In genomic region chr3:32105291-32106131, GRCh38 we compare ENCODE assay signal across 1 cellular context.
TF ChIP-seq lines count a peak whose summit lies in the region.

No MANE protein-coding gene starts in this region.

TF ChIP-seq in HepG2, 621 proteins besides CTCF, POLR2A, EP300 and RAD21:
- TF ChIP-seq HINFP (CRISPR knock-in tag; IDR thresholded peaks at IDR 0.05; ENCODE audit: low read depth) (no peak), SOX6 (IDR thresholded peaks at IDR 0.05) (no peak), SOX6 (CRISPR knock-in tag; IDR thresholded peaks at IDR 0.05) (peak; percentile 43; the same call in 1 of the 2 replicates), ZNF547 (CRISPR knock-in tag; IDR thresholded peaks at IDR 0.05) (no peak), ZNF275 (CRISPR knock-in tag; IDR thresholded peaks at IDR 0.05; ENCODE audit: borderline replicate concordance) (0 out of 2 replicates have a peak, but pooled peaks have one; percentile 20), NR1H2 (CRISPR knock-in tag; IDR thresholded peaks at IDR 0.05; ENCODE audit: borderline replicate concordance, low read depth) (no peak), ZMAT5 (CRISPR knock-in tag; IDR thresholded peaks at IDR 0.05; ENCODE audit: borderline replicate concordance, low read depth) (no peak), TSC22D2 (CRISPR knock-in tag; IDR thresholded peaks at IDR 0.05; ENCODE audit: borderline replicate concordance) (0 out of 2 replicates have a peak, but pooled peaks have one; percentile 16), ZNF704 (CRISPR knock-in tag; IDR thresholded peaks at IDR 0.05; ENCODE audit: borderline replicate concordance) (no peak), MTF2 (CRISPR knock-in tag; IDR thresholded peaks at IDR 0.05; ENCODE audit: borderline replicate concordance) (0 out of 2 replicates have a peak, but pooled peaks have one; percentile 6), ZGPAT (CRISPR knock-in tag; IDR thresholded peaks at IDR 0.05) (no peak), TOE1 (CRISPR knock-in tag; IDR thresholded peaks at IDR 0.05) (no peak), ZNF180 (CRISPR knock-in tag; IDR thresholded peaks at IDR 0.05; ENCODE audit: borderline replicate concordance, low read depth) (0 out of 2 replicates have a peak, but pooled peaks have one; percentile 64), FOSL2 (CRISPR knock-in tag; IDR thresholded peaks at IDR 0.05) (peak; percentile 44), MXI1 (IDR thresholded peaks at IDR 0.05; ENCODE audit: borderline replicate concordance, low read depth, low read length) (no peak), CEBPB (IDR thresholded peaks at IDR 0.05; ENCODE audit: borderline replicate concordance, low read depth, low read length) (0 out of 2 replicates have a peak, but pooled peaks have one; percentile 3), SOX13 (IDR thresholded peaks at IDR 0.05) (no peak), SOX13 (CRISPR knock-in tag; conservative IDR thresholded peaks at IDR 0.05 in 1 of 2, IDR thresholded peaks at IDR 0.05 in 1 of 2) (peak in 1 of 2 experiments; percentile 32; a peak in 1 of 4 replicates), DBP (CRISPR knock-in tag; IDR thresholded peaks at IDR 0.05; ENCODE audit: not compliant biosample characterization) (no peak), ATF4 (CRISPR knock-in tag; IDR thresholded peaks at IDR 0.05) (peak in 1 of 2 experiments; percentile 80; a peak in 2 of 4 replicates), PHF21A (CRISPR knock-in tag; IDR thresholded peaks at IDR 0.05) (0 out of 2 replicates have a peak, but pooled peaks have one; percentile 48), ZEB1 (IDR thresholded peaks at IDR 0.05; ENCODE audit: insufficient replicate concordance, low read depth) (peak; percentile 54), E2F1 (CRISPR knock-in tag; IDR thresholded peaks at IDR 0.05) (0 out of 2 replicates have a peak, but pooled peaks have one; percentile 11), SIN3B (IDR thresholded peaks at IDR 0.05; ENCODE audit: low read length) (no peak), CEBPZ (IDR thresholded peaks at IDR 0.05; ENCODE audit: low read length) (no peak), HDAC1 (CRISPR knock-in tag; IDR thresholded peaks at IDR 0.05) (no peak), PRMT3 (CRISPR knock-in tag; IDR thresholded peaks at IDR 0.05; ENCODE audit: borderline replicate concordance, low read depth) (no peak), ZNF678 (CRISPR knock-in tag; IDR thresholded peaks at IDR 0.05) (no peak), ZNF567 (CRISPR knock-in tag; IDR thresholded peaks at IDR 0.05; ENCODE audit: borderline replicate concordance) (no peak), PLRG1 (conservative IDR thresholded peaks at IDR 0.05) (no peak), ZNF3 (CRISPR knock-in tag; IDR thresholded peaks at IDR 0.05) (0 out of 2 replicates have a peak, but pooled peaks have one; percentile 47), ZNF142 (CRISPR knock-in tag; IDR thresholded peaks at IDR 0.05) (peak; percentile 56; the same call in 1 of the 2 replicates), IKZF5 (CRISPR knock-in tag; IDR thresholded peaks at IDR 0.05) (0 out of 2 replicates have a peak, but pooled peaks have one; percentile 10), HOMEZ (CRISPR knock-in tag; IDR thresholded peaks at IDR 0.05; ENCODE audit: low read depth) (0 out of 2 replicates have a peak, but pooled peaks have one; percentile 6), REL (CRISPR knock-in tag; conservative IDR thresholded peaks at IDR 0.05) (no peak)
